Comparison of ENCODE assay signal across 22 cellular contexts in the genomic region with DNA sequence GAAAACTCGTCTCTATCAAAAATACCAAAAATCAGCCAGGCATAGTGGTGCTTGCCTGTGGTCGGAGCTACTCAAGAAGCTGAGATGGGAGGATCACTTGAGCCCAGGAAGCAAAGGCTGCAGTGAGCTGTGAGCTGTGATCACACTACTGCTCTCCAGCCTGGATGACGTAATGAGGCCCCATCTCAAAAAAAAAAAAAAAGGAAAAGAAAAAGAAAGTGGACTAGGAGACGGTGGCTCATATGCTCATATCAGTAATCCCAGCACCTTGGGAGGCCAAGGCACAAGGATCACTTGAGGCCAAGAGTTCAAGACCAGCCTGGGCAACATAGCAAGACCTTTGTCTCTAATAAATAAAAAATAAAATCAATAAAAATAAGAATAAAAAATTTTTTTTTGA. TPM values are rescaled to one million over a fixed set of nuclear protein-coding genes. Genes with fewer than 3 reads are reported as not detected.
DNase-seq lines count a peak whose midpoint lies in the region; ATAC-seq, FAIRE-seq and TF ChIP-seq lines count a peak whose summit lies in the region.
"Had no signal": no experiment of that assay in that cellular context is flagged by ENCODE, and none has a peak within 500 bp of the region (broad histone marks: within the 10 kb centered on the region; RNA-seq: fewer than 3 reads in every experiment).

No MANE protein-coding gene starts in this region.

- CTCF ChIA-PET in GM12878 (lab: Yijun Ruan, JAX): interaction anchor here (0.6 to 5.9 kb wide), 6 partner anchors 11 to 449 kb away, joined by 3 to 58 read pairs (median 16); no protein-coding TSS in a partner anchor
- CTCF ChIA-PET in CD8-positive, alpha-beta T cell (lab: Charles Lee): interaction anchor here (2.1 to 2.4 kb wide), 2 partner anchors 9 to 78 kb away, joined by 6 to 12 read pairs; no protein-coding TSS in a partner anchor

- no peaks in the 10 kb centered on the region for H3K36me3 ChIP-seq in GM12878 (ENCODE audit: control insufficient read depth in 2 of 2, insufficient read depth in 2 of 2, low read length in 1 of 2)
- H3K36me3 ChIP-seq in CD8-positive, alpha-beta T cell (ENCODE audit: insufficient read depth, low read length): no peaks in the 10 kb centered on the region
- H3K36me3 ChIP-seq: BLaER1 treated with 17β-estradiol and CSF1 and Interleukin-3, amounts not matched to agents 10 nM and 100 nM; colonic mucosa; right atrium auricular region; tibial artery had no signal

- no peaks in the 10 kb centered on the region for H3K36me3 Mint-ChIP-seq in CD8-positive, alpha-beta T cell

- H4K20me1 ChIP-seq in GM12878 (ENCODE audit: control insufficient read depth, insufficient read depth): no peaks in the 10 kb centered on the region
- H4K20me1 ChIP-seq: BLaER1 treated with 17β-estradiol and CSF1 and Interleukin-3, amounts not matched to agents 10 nM and 100 nM had no signal

- H3K27ac Mint-ChIP-seq in CD8-positive, alpha-beta T cell: no peak overlapping the region
- H3K27ac Mint-ChIP-seq: activated CD4-positive, alpha-beta T cell treated with anti-CD3 and anti-CD28 coated beads, Interleukin-2, amount 10 ng/mL, durations not matched to agents 7 days and 5 days; activated T-cell treated with anti-CD3 and anti-CD28 coated beads, Interleukin-2, amount 50 U/mL, for 24 hours; nephron had no signal

- no peak overlapping the region for H3K27ac ChIP-seq in GM12878 (ENCODE audit: control insufficient read depth, insufficient read depth)
- no peak overlapping the region for H3K27ac ChIP-seq in CD8-positive, alpha-beta T cell (ENCODE audit: low read depth, low read length)
- H3K27ac ChIP-seq: BLaER1 treated with 17β-estradiol and CSF1 and Interleukin-3, amounts not matched to agents 10 nM and 100 nM; colonic mucosa; right atrium auricular region; tibial artery had no signal

- H3K9me3 Mint-ChIP-seq in CD8-positive, alpha-beta T cell: no peaks in the 10 kb centered on the region
- H3K9me3 Mint-ChIP-seq: activated CD4-positive, alpha-beta T cell treated with anti-CD3 and anti-CD28 coated beads, Interleukin-2, amount 10 ng/mL, durations not matched to agents 7 days and 5 days; activated T-cell treated with anti-CD3 and anti-CD28 coated beads, Interleukin-2, amount 50 U/mL, for 24 hours; nephron had no signal

- H3K4me1 ChIP-seq in GM12878 (ENCODE audit: control insufficient read depth, insufficient read depth, low read length): peaks cover 6% of the 10 kb centered on the region; the same call in 1 of the 2 replicates
- no peaks in the 10 kb centered on the region for H3K4me1 ChIP-seq in CD8-positive, alpha-beta T cell (ENCODE audit: insufficient read depth, low read length)
- H3K4me1 ChIP-seq: colonic mucosa, right atrium auricular region, tibial artery had no signal

- SMC1A ChIA-PET in GM12878 (lab: Charles Lee; ENCODE audit: uncharacterized antibody, unreplicated experiment): interaction anchor here (1.6 to 1.9 kb wide), 2 partner anchors 11 to 77 kb away, joined by 5 to 6 read pairs; no protein-coding TSS in a partner anchor

- no peak for FAIRE-seq in GM12878 (lab: Jason Lieb, UNC)

- H3K4me1 Mint-ChIP-seq in CD8-positive, alpha-beta T cell (ENCODE audit: low read depth): peaks cover 5% of the 10 kb centered on the region
- H3K4me1 Mint-ChIP-seq: nephron had no signal

- H3K79me2 ChIP-seq in GM12878 (ENCODE audit: control insufficient read depth, insufficient read depth, low read length): no peaks in the 10 kb centered on the region

- H3K4me2 ChIP-seq in GM12878 (ENCODE audit: control insufficient read depth, insufficient read depth): no peak overlapping the region

- no peak overlapping the region; the same call in 1 of the 2 replicates for H2AFZ ChIP-seq in GM12878 (ENCODE audit: control insufficient read depth, low read depth, low read length)

- no peak overlapping the region for H3K9ac ChIP-seq in GM12878 (ENCODE audit: control insufficient read depth, insufficient read depth, low read length)
- H3K9ac ChIP-seq: BLaER1 treated with 17β-estradiol and CSF1 and Interleukin-3, amounts not matched to agents 10 nM and 100 nM had no signal

- ATAC-seq in GM12878: no peak
- ATAC-seq in HG03457 (IDR thresholded peaks at IDR 0.05; ENCODE audit: unreplicated experiment): no peak
- no peak for ATAC-seq in CD8-positive, alpha-beta T cell
- ATAC-seq: esophagus mucosa, Panc1 had no signal

- no peak for TF ChIP-seq CTCF in GM12878 (IDR thresholded peaks at IDR 0.05 in 2 of 3, conservative IDR thresholded peaks at IDR 0.05 in 1 of 3; ENCODE audit: control insufficient read depth in 2 of 3, extremely low read depth in 1 of 3, insufficient read depth in 1 of 3, low read depth in 3 of 3, low read length in 3 of 3)
- TF ChIP-seq CTCF in CD8-positive, alpha-beta T cell (IDR thresholded peaks at IDR 0.05): no peak

- DNase-seq in H4 (ENCODE audit: low spot score) (peak; percentile 56), NCI-H226 (peak; percentile 14), GM12878 (ENCODE audit: low read depth, low spot score) (no peak), left kidney (ENCODE audit: low read depth, low spot score) (peak; percentile 52), CD1c-positive myeloid dendritic cell (ENCODE audit: extremely low spot score) (no peak), SHP77 treated with DMSO at 0.1 percent for 48 hours (lab: John Stamatoyannopoulos, UW) (no peak)
- DNase-seq in CD8-positive, alpha-beta T cell: no peak
- DNase-seq: activated CD4-positive, alpha-beta T cell treated with anti-CD3 and anti-CD28 coated beads, Interleukin-2, amount 10 ng/mL, durations not matched to agents 7 days and 5 days; activated T-cell treated with anti-CD3 and anti-CD28 coated beads, Interleukin-2, amount 50 U/mL, for 24 hours; amygdala; colonic mucosa; DND-41; NCI-H1105; stimulated activated CD4-positive, alpha-beta T cell treated with anti-CD3 and anti-CD28 coated beads, Interleukin-2, amount 100 ng/mL, for 24 hours; tibial artery had no signal

- RAD21 ChIA-PET in GM12878 (lab: Charles Lee; ENCODE audit: unreplicated experiment): interaction anchor here (1.0 to 1.7 kb wide), 2 partner anchors 10 to 230 kb away, joined by 3 to 6 read pairs; no protein-coding TSS in a partner anchor

- no peak overlapping the region for H3K4me3 ChIP-seq in GM12878
- H3K4me3 ChIP-seq in CD8-positive, alpha-beta T cell (ENCODE audit: low read depth, low read length): no peak overlapping the region
- H3K4me3 ChIP-seq: BLaER1 treated with 17β-estradiol and CSF1 and Interleukin-3, amounts not matched to agents 10 nM and 100 nM; colonic mucosa; lung; right atrium auricular region; tibial artery had no signal

- H3K27me3 Mint-ChIP-seq in CD8-positive, alpha-beta T cell (ENCODE audit: low read depth): no peaks in the 10 kb centered on the region
- H3K27me3 Mint-ChIP-seq: activated CD4-positive, alpha-beta T cell treated with anti-CD3 and anti-CD28 coated beads, Interleukin-2, amount 10 ng/mL, durations not matched to agents 7 days and 5 days; activated T-cell treated with anti-CD3 and anti-CD28 coated beads, Interleukin-2, amount 50 U/mL, for 24 hours had no signal

- no peaks in the 10 kb centered on the region for H3K9me3 ChIP-seq in GM12878 (replicated peaks; ENCODE audit: control insufficient read depth, insufficient read depth, low read length)
- H3K9me3 ChIP-seq in CD8-positive, alpha-beta T cell (ENCODE audit: low read length): no peaks in the 10 kb centered on the region
- H3K9me3 ChIP-seq: BLaER1 treated with 17β-estradiol and CSF1 and Interleukin-3, amounts not matched to agents 10 nM and 100 nM; colonic mucosa; right atrium auricular region; tibial artery had no signal

- no peak overlapping the region for H3K4me3 Mint-ChIP-seq in CD8-positive, alpha-beta T cell
- H3K4me3 Mint-ChIP-seq: activated CD4-positive, alpha-beta T cell treated with anti-CD3 and anti-CD28 coated beads, Interleukin-2, amount 10 ng/mL, durations not matched to agents 7 days and 5 days; activated T-cell treated with anti-CD3 and anti-CD28 coated beads, Interleukin-2, amount 50 U/mL, for 24 hours; nephron had no signal

- no peak for TF ChIP-seq POLR2A in GM12878 (IDR thresholded peaks at IDR 0.05; ENCODE audit: low read depth, low read length)

- no peak for TF ChIP-seq EP300 in GM12878 (IDR thresholded peaks at IDR 0.05; ENCODE audit: borderline replicate concordance in 1 of 2, control insufficient read depth in 1 of 2, low read depth in 2 of 2, low read length in 2 of 2)

- no TSS peak for BruUV-seq in GM12878 (replicated peaks; lab: Mats Ljungman, UMichigan)

- WGBS in GM12878 (ENCODE audit: insufficient coverage, insufficient replicate concordance, low lambda C conversion rate, missing lambda C conversion rate): 49% methylated on average over 3 of the region's 4 CpGs

- no peaks in the 10 kb centered on the region for H3K27me3 ChIP-seq in GM12878 (replicated peaks in 1 of 2; ENCODE audit: control insufficient read depth in 2 of 2, insufficient read depth in 2 of 2, low read length in 1 of 2)
- no peaks in the 10 kb centered on the region for H3K27me3 ChIP-seq in CD8-positive, alpha-beta T cell (ENCODE audit: insufficient read depth, low read length)
- H3K27me3 ChIP-seq: BLaER1 treated with 17β-estradiol and CSF1 and Interleukin-3, amounts not matched to agents 10 nM and 100 nM; colonic mucosa; right atrium auricular region; tibial artery had no signal

- intact Hi-C loops in GM12878 (cut with micrococcal nuclease; ENCODE audit: unreplicated experiment): no loop called here
- intact Hi-C loops in CD8-positive, alpha-beta T cell (cut with DNase I, micrococcal nuclease): no loop called here

- in situ Hi-C loops in GM12878 (cut with MboI): no loop called here

- no peak for TF ChIP-seq RAD21 in GM12878 (IDR thresholded peaks at IDR 0.05; ENCODE audit: insufficient read depth, low read depth, low read length)

- POLR2A ChIA-PET in GM12878 (lab: Charles Lee): interaction anchor here (0.6 to 1.5 kb wide), 4 partner anchors 9 to 88 kb away, joined by 3 to 6 read pairs (median 5); partner anchors contain the start of gene SUMO2
- POLR2A ChIA-PET in CD8-positive, alpha-beta T cell (lab: Charles Lee): no interaction called here

RNA-seq across cellular contexts. Expression of gene SUMO2, which starts 8.8 kb away (rescaled TPM):
- total RNA-seq in H4 (2014; rRNA removed; shearing (Covaris generic)): 160 and 193 TPM in 2 replicates
- total RNA-seq in GM12878 (2013; cell fraction: nucleolus; rRNA removed): 19.8 and 21.3 TPM in 2 replicates
- total RNA-seq in GM12878 (2014; rRNA removed): 163 and 207 TPM in 2 replicates
- 312 and 322 TPM in 2 replicates for total RNA-seq in GM12878 (2014; rRNA removed; fragmentation: Illumina TruSeq; extraction: Trizol)
- 506 and 514 TPM in 2 replicates for total RNA-seq in GM12878 (2021)
- 65.4 TPM for polyA plus RNA-seq in GM12878 (2011; ENCODE audit: low read depth)
- polyA plus RNA-seq in GM12878 (2011; rRNA removed): 603 and 801 TPM in 2 replicates
- 90.6 and 121 TPM in 2 replicates for polyA plus RNA-seq in GM12878 (2011; cell fraction: cytosol; rRNA removed)
- polyA plus RNA-seq in GM12878 (2011; cell fraction: nucleus; rRNA removed): 80.5 and 124 TPM in 2 replicates
- polyA plus RNA-seq in GM12878 (2012): 224 and 225 TPM in 2 replicates
- 265 and 335 TPM in 2 replicates for polyA plus RNA-seq in GM12878 (2014; fragmentation: Illumina TruSeq; extraction: Trizol)
- 100 to 1,000 TPM; 709 to 767 TPM for polyA plus RNA-seq in GM12878 (2014; fragmentation: Nextera tagmentation; extraction: Ambion mirVana)
- polyA plus RNA-seq in GM12878 (2014; rRNA removed): 232 and 249 TPM in 2 replicates
- 100 to 1,000 TPM; 755 to 803 TPM for polyA plus RNA-seq in GM12878 (2016; fragmentation: Nextera tagmentation; extraction: Ambion mirVana)
- polyA minus RNA-seq in GM12878 (2011; rRNA and poly(A)+ RNA removed): 63.9 and 102 TPM in 2 replicates
- 148 and 173 TPM in 2 replicates for polyA minus RNA-seq in GM12878 (2011; cell fraction: cytosol; rRNA and poly(A)+ RNA removed)
- polyA minus RNA-seq in GM12878 (2011; cell fraction: nucleus; rRNA and poly(A)+ RNA removed): 13.5 and 14.2 TPM in 2 replicates
- total RNA-seq in CD8-positive, alpha-beta T cell: 100 to 1,000 TPM; 192 to 203 TPM

RNA-seq across cellular contexts. Expression of gene NUP85, which starts 13.9 kb away (rescaled TPM):
- 59.3 and 71.5 TPM in 2 replicates for total RNA-seq in H4 (2014; rRNA removed; shearing (Covaris generic))
- 89.4 and 98.6 TPM in 2 replicates for total RNA-seq in GM12878 (2013; cell fraction: nucleolus; rRNA removed)
- total RNA-seq in GM12878 (2014; rRNA removed): 47.1 and 57.8 TPM in 2 replicates
- 52.9 and 54.0 TPM in 2 replicates for total RNA-seq in GM12878 (2014; rRNA removed; fragmentation: Illumina TruSeq; extraction: Trizol)
- 82.5 and 97.9 TPM in 2 replicates for total RNA-seq in GM12878 (2021)
- polyA plus RNA-seq in GM12878 (2011; ENCODE audit: low read depth): 58.6 TPM
- 80.8 and 92.9 TPM in 2 replicates for polyA plus RNA-seq in GM12878 (2011; rRNA removed)
- 112 and 130 TPM in 2 replicates for polyA plus RNA-seq in GM12878 (2011; cell fraction: cytosol; rRNA removed)
- 362 and 389 TPM in 2 replicates for polyA plus RNA-seq in GM12878 (2011; cell fraction: nucleus; rRNA removed)
- polyA plus RNA-seq in GM12878 (2012): 37.7 and 46.3 TPM in 2 replicates
- polyA plus RNA-seq in GM12878 (2014; fragmentation: Illumina TruSeq; extraction: Trizol): 59.6 and 65.9 TPM in 2 replicates
- 100 to 1,000 TPM; 127 to 135 TPM for polyA plus RNA-seq in GM12878 (2014; fragmentation: Nextera tagmentation; extraction: Ambion mirVana)
- 83.2 and 87.8 TPM in 2 replicates for polyA plus RNA-seq in GM12878 (2014; rRNA removed)
- 100 to 1,000 TPM; 103 to 104 TPM for polyA plus RNA-seq in GM12878 (2016; fragmentation: Nextera tagmentation; extraction: Ambion mirVana)
- polyA minus RNA-seq in GM12878 (2011; rRNA and poly(A)+ RNA removed): 80.2 and 80.8 TPM in 2 replicates
- polyA minus RNA-seq in GM12878 (2011; cell fraction: cytosol; rRNA and poly(A)+ RNA removed): 24.1 and 34.9 TPM in 2 replicates
- 54.2 and 98.1 TPM in 2 replicates for polyA minus RNA-seq in GM12878 (2011; cell fraction: nucleus; rRNA and poly(A)+ RNA removed)
- total RNA-seq in CD8-positive, alpha-beta T cell: 10 to 100 TPM; 57.4 to 65.3 TPM

RNA-seq across cellular contexts. Expression of gene JPT1, which starts 37.3 kb away (rescaled TPM):
- total RNA-seq in H4 (2014; rRNA removed; shearing (Covaris generic)): 324 and 466 TPM in 2 replicates
- 43.4 and 56.9 TPM in 2 replicates for total RNA-seq in GM12878 (2013; cell fraction: nucleolus; rRNA removed)
- 150 and 158 TPM in 2 replicates for total RNA-seq in GM12878 (2014; rRNA removed)
- 324 and 357 TPM in 2 replicates for total RNA-seq in GM12878 (2014; rRNA removed; fragmentation: Illumina TruSeq; extraction: Trizol)
- 316 and 327 TPM in 2 replicates for total RNA-seq in GM12878 (2021)
- polyA plus RNA-seq in GM12878 (2011; ENCODE audit: low read depth): 208 TPM
- polyA plus RNA-seq in GM12878 (2011; rRNA removed): 79.7 and 112 TPM in 2 replicates
- 288 and 290 TPM in 2 replicates for polyA plus RNA-seq in GM12878 (2011; cell fraction: cytosol; rRNA removed)
- polyA plus RNA-seq in GM12878 (2011; cell fraction: nucleus; rRNA removed): 199 and 203 TPM in 2 replicates
- 277 and 284 TPM in 2 replicates for polyA plus RNA-seq in GM12878 (2012)
- polyA plus RNA-seq in GM12878 (2014; fragmentation: Illumina TruSeq; extraction: Trizol): 101 and 318 TPM in 2 replicates
- polyA plus RNA-seq in GM12878 (2014; fragmentation: Nextera tagmentation; extraction: Ambion mirVana): 100 to 1,000 TPM in 1 of 2 experiments, 10 to 100 TPM in 1; 95.9 to 140 TPM
- polyA plus RNA-seq in GM12878 (2014; rRNA removed): 339 and 341 TPM in 2 replicates
- 100 to 1,000 TPM; 648 to 651 TPM for polyA plus RNA-seq in GM12878 (2016; fragmentation: Nextera tagmentation; extraction: Ambion mirVana)
- 39.5 and 98.5 TPM in 2 replicates for polyA minus RNA-seq in GM12878 (2011; rRNA and poly(A)+ RNA removed)
- 111 and 140 TPM in 2 replicates for polyA minus RNA-seq in GM12878 (2011; cell fraction: cytosol; rRNA and poly(A)+ RNA removed)
- 46.9 and 65.1 TPM in 2 replicates for polyA minus RNA-seq in GM12878 (2011; cell fraction: nucleus; rRNA and poly(A)+ RNA removed)
- total RNA-seq in CD8-positive, alpha-beta T cell: 10 to 100 TPM; 15.1 to 17.3 TPM

Comparison
In these comparisons a context has a peak if more than half of its experiments do, and no peak if none do; other contexts are left out.
1. DNase-seq: peak in H4 (single experiment), NCI-H226 (single experiment) and left kidney (single experiment); none in GM12878 (single experiment), CD1c-positive myeloid dendritic cell (single experiment), SHP77 treated with DMSO at 0.1 percent for 48 hours (single experiment) and CD8-positive, alpha-beta T cell (0 of 7).